15 cellular contexts compared by ENCODE assay signal in genomic region chr4:48660347-48660746, GRCh38.
DNase-seq lines count a peak whose midpoint lies in the region; ATAC-seq, FAIRE-seq and TF ChIP-seq lines count a peak whose summit lies in the region.
"Had no signal": no experiment of that assay in that cellular context is flagged by ENCODE, and none has a peak within 500 bp of the region (broad histone marks: within the 10 kb centered on the region; RNA-seq: fewer than 3 reads in every experiment).

No MANE protein-coding gene starts in this region.

- H3K27me3 ChIP-seq in esophagus muscularis mucosa = no peaks in the 10 kb centered on the region
- H3K27me3 ChIP-seq: BLaER1 treated with 17β-estradiol and CSF1 and Interleukin-3, amounts not matched to agents 10 nM and 100 nM had no signal

- TF ChIP-seq CTCF in natural killer cell (IDR thresholded peaks at IDR 0.05) (no peak), esophagus muscularis mucosa (IDR thresholded peaks at IDR 0.05) (no peak)

- H3K27ac ChIP-seq in esophagus muscularis mucosa (replicated peaks in 1 of 4) = no peak overlapping the region
- H3K27ac ChIP-seq: BLaER1 treated with 17β-estradiol and CSF1 and Interleukin-3, amounts not matched to agents 10 nM and 100 nM had no signal

- TF ChIP-seq EP300 in esophagus muscularis mucosa (IDR thresholded peaks at IDR 0.05) = no peak

- no peak for FAIRE-seq in frontal cortex (lab: Jason Lieb, UNC)
- FAIRE-seq: HTR-8/SVneo had no signal

- peaks cover 37 to 40% of the 10 kb centered on the region in 2 donors for H3K4me1 Mint-ChIP-seq in natural killer cell
- H3K4me1 Mint-ChIP-seq in natural killer cell treated with Interleukin-12 subunit alpha and Interleukin-12 subunit beta and Interleukin-15 and Interleukin-18, amount 100 ng/mL, for 72 hours (ENCODE audit: low read depth in 2 of 2) = peaks cover 20 to 33% of the 10 kb centered on the region in 2 donors
- H3K4me1 Mint-ChIP-seq in central memory CD8-positive, alpha-beta T cell = peaks cover 50% of the 10 kb centered on the region
- peaks cover 7% of the 10 kb centered on the region for H3K4me1 Mint-ChIP-seq in activated CD4-positive, alpha-beta T cell treated with anti-CD3 and anti-CD28 coated beads, Interleukin-2, amount 10 ng/mL, durations not matched to agents 7 days and 5 days

- H3K36me3 ChIP-seq in esophagus muscularis mucosa = no peaks in the 10 kb centered on the region

- peaks cover 0 to 7% (median 0%) of the 10 kb centered on the region in 4 donors for H3K9me3 ChIP-seq in esophagus muscularis mucosa

- no peak overlapping the region for H3K4me3 Mint-ChIP-seq in natural killer cell
- no peak overlapping the region for H3K4me3 Mint-ChIP-seq in natural killer cell treated with Interleukin-12 subunit alpha and Interleukin-12 subunit beta and Interleukin-15 and Interleukin-18, amount 100 ng/mL, for 72 hours
- no peak overlapping the region for H3K4me3 Mint-ChIP-seq in central memory CD8-positive, alpha-beta T cell
- H3K4me3 Mint-ChIP-seq in activated CD4-positive, alpha-beta T cell treated with anti-CD3 and anti-CD28 coated beads, Interleukin-2, amount 10 ng/mL, durations not matched to agents 7 days and 5 days = no peak overlapping the region
- H3K4me3 Mint-ChIP-seq: HFFc6 had no signal

- POLR2A ChIA-PET in activated CD4-positive, alpha-beta T cell treated with anti-CD3 and anti-CD28 coated beads, Interleukin-2, amount 10 ng/mL, durations not matched to agents 7 days and 5 days (lab: Charles Lee) = no interaction called here

- H3K27ac Mint-ChIP-seq in natural killer cell = peak overlapping the region; percentile 21 to 47
- H3K27ac Mint-ChIP-seq in natural killer cell treated with Interleukin-12 subunit alpha and Interleukin-12 subunit beta and Interleukin-15 and Interleukin-18, amount 100 ng/mL, for 72 hours = no peak overlapping the region
- peak overlapping the region; percentile 47 for H3K27ac Mint-ChIP-seq in central memory CD8-positive, alpha-beta T cell (ENCODE audit: low read depth)
- no peak overlapping the region for H3K27ac Mint-ChIP-seq in activated CD4-positive, alpha-beta T cell treated with anti-CD3 and anti-CD28 coated beads, Interleukin-2, amount 10 ng/mL, durations not matched to agents 7 days and 5 days
- H3K27ac Mint-ChIP-seq: CD4-positive, CD25-positive, alpha-beta regulatory T cell; HFFc6 had no signal

- peaks cover 2 to 9% (median 4%) of the 10 kb centered on the region in 4 donors for H3K4me1 ChIP-seq in esophagus muscularis mucosa

- H3K27me3 Mint-ChIP-seq in natural killer cell (ENCODE audit: low read depth in 2 of 2) = no peaks in the 10 kb centered on the region
- no peaks in the 10 kb centered on the region for H3K27me3 Mint-ChIP-seq in natural killer cell treated with Interleukin-12 subunit alpha and Interleukin-12 subunit beta and Interleukin-15 and Interleukin-18, amount 100 ng/mL, for 72 hours
- no peaks in the 10 kb centered on the region for H3K27me3 Mint-ChIP-seq in central memory CD8-positive, alpha-beta T cell
- no peaks in the 10 kb centered on the region for H3K27me3 Mint-ChIP-seq in activated CD4-positive, alpha-beta T cell treated with anti-CD3 and anti-CD28 coated beads, Interleukin-2, amount 10 ng/mL, durations not matched to agents 7 days and 5 days
- H3K27me3 Mint-ChIP-seq: CD4-positive, CD25-positive, alpha-beta regulatory T cell had no signal

- CTCF ChIA-PET in activated CD4-positive, alpha-beta T cell treated with anti-CD3 and anti-CD28 coated beads, Interleukin-2, amount 10 ng/mL, durations not matched to agents 7 days and 5 days (lab: Charles Lee) = no interaction called here

- H3K9me3 Mint-ChIP-seq in natural killer cell = no peaks in the 10 kb centered on the region
- H3K9me3 Mint-ChIP-seq in natural killer cell treated with Interleukin-12 subunit alpha and Interleukin-12 subunit beta and Interleukin-15 and Interleukin-18, amount 100 ng/mL, for 72 hours = no peaks in the 10 kb centered on the region
- no peaks in the 10 kb centered on the region for H3K9me3 Mint-ChIP-seq in central memory CD8-positive, alpha-beta T cell
- H3K9me3 Mint-ChIP-seq in activated CD4-positive, alpha-beta T cell treated with anti-CD3 and anti-CD28 coated beads, Interleukin-2, amount 10 ng/mL, durations not matched to agents 7 days and 5 days = peaks cover 2% of the 10 kb centered on the region
- H3K9me3 Mint-ChIP-seq: HFFc6 had no signal

- no peak for ATAC-seq in natural killer cell
- ATAC-seq in natural killer cell treated with Interleukin-12 subunit alpha and Interleukin-12 subunit beta and Interleukin-15 and Interleukin-18, amount 100 ng/mL, for 72 hours = no peak
- no peak for ATAC-seq in central memory CD8-positive, alpha-beta T cell (replicated peaks; ENCODE audit: extremely low read depth, poor library complexity, severe bottlenecking)

- DNase-seq in natural killer cell = no peak
- DNase-seq in natural killer cell treated with Interleukin-12 subunit alpha and Interleukin-12 subunit beta and Interleukin-15 and Interleukin-18, amount 100 ng/mL, for 72 hours (ENCODE audit: low spot score) = no peak
- peak; percentile 19 for DNase-seq in NCI-H69 (lab: John Stamatoyannopoulos, UW)
- DNase-seq in central memory CD8-positive, alpha-beta T cell (ENCODE audit: low spot score in 2 of 2) = no peak
- DNase-seq in activated CD4-positive, alpha-beta T cell treated with anti-CD3 and anti-CD28 coated beads, Interleukin-2, amount 10 ng/mL, durations not matched to agents 7 days and 5 days = no peak
- no peak for DNase-seq in esophagus muscularis mucosa (ENCODE audit: extremely low spot score)
- no peak for DNase-seq in frontal cortex (ENCODE audit: low spot score in 2 of 2)
- DNase-seq: ACHN; Calu3; CD4-positive, CD25-positive, alpha-beta regulatory T cell; DMS 273 treated with DMSO at 0.1 percent for 48 hours; HCEC 1CT; HFFc6 had no signal

- no peak for TF ChIP-seq POLR2A in esophagus muscularis mucosa (IDR thresholded peaks at IDR 0.05; ENCODE audit: low read depth)

- H3K36me3 Mint-ChIP-seq in natural killer cell = no peaks in the 10 kb centered on the region
- H3K36me3 Mint-ChIP-seq in natural killer cell treated with Interleukin-12 subunit alpha and Interleukin-12 subunit beta and Interleukin-15 and Interleukin-18, amount 100 ng/mL, for 72 hours = no peaks in the 10 kb centered on the region
- peaks cover 6% of the 10 kb centered on the region for H3K36me3 Mint-ChIP-seq in central memory CD8-positive, alpha-beta T cell (ENCODE audit: insufficient read depth)
- peaks cover 17% of the 10 kb centered on the region for H3K36me3 Mint-ChIP-seq in activated CD4-positive, alpha-beta T cell treated with anti-CD3 and anti-CD28 coated beads, Interleukin-2, amount 10 ng/mL, durations not matched to agents 7 days and 5 days (ENCODE audit: low read depth)

- intact Hi-C loops in natural killer cell (cut with micrococcal nuclease) (no loop called here), esophagus muscularis mucosa (cut with DNase I) (no loop called here)

- H3K4me3 ChIP-seq in esophagus muscularis mucosa = no peak overlapping the region
- H3K4me3 ChIP-seq: BLaER1 treated with 17β-estradiol and CSF1 and Interleukin-3, amounts not matched to agents 10 nM and 100 nM had no signal

Comparison
In these comparisons a context has a peak if more than half of its experiments do, and no peak if none do; other contexts are left out.
1. H3K27ac Mint-ChIP-seq: peak in natural killer cell (2 of 2) and central memory CD8-positive, alpha-beta T cell (single experiment); none in natural killer cell treated with Interleukin-12 subunit alpha and Interleukin-12 subunit beta and Interleukin-15 and Interleukin-18, amount 100 ng/mL, for 72 hours (0 of 2) and activated CD4-positive, alpha-beta T cell treated with anti-CD3 and anti-CD28 coated beads, Interleukin-2, amount 10 ng/mL, durations not matched to agents 7 days and 5 days (single experiment).